ENCODE assay signal across 29 cellular contexts in genomic region chr14:60505448-60505847, GRCh38. TPM values are rescaled to one million over a fixed set of nuclear protein-coding genes. Genes with fewer than 3 reads are reported as not detected.
"Had no signal": no experiment of that assay in that cellular context is flagged by ENCODE, and none has a peak within 500 bp of the region (broad histone marks: within the 10 kb centered on the region; RNA-seq: fewer than 3 reads in every experiment).

No MANE protein-coding gene starts in this region.

- H3K27ac ChIP-seq: coronary artery, heart left ventricle, pancreas, right lobe of liver, spleen, stomach had no signal

- FAIRE-seq: islet of Langerhans, pancreas had no signal

- H3K4me1 ChIP-seq: pancreas had no signal

- DNase-seq: effector CD4-positive, alpha-beta T cell; foreskin melanocyte; heart left ventricle; hippocampal formation; mammary epithelial cell; mucosa of descending colon; naive thymus-derived CD8-positive, alpha-beta T cell; occipital lobe; pancreas; right lobe of liver; spleen; stimulated activated CD4-positive, alpha-beta T cell treated with anti-CD3 and anti-CD28 coated beads, Interleukin-15, amount 100 ng/mL, for 24 hours; stimulated activated CD4-positive, alpha-beta T cell treated with anti-CD3 and anti-CD28 coated beads, Interleukin-1b, Interleukin-23, amount 100 ng/mL, for 48 hours; stimulated activated CD4-positive, alpha-beta T cell treated with anti-CD3 and anti-CD28 coated beads, Interleukin-4, amount 100 ng/mL, for 24 hours; stomach; substantia nigra; trophoblast cell had no signal

- H3K36me3 Mint-ChIP-seq: stimulated activated memory B cell treated with anti-CD40 and anti-IgM and Interleukin-4, amounts not matched to agents 10 μg/mL and 1 μg/mL and 100 μg/mL, for 72 hours had no signal

- H3K27ac Mint-ChIP-seq: naive thymus-derived CD8-positive, alpha-beta T cell; progenitor cell of endocrine pancreas; stimulated activated memory B cell treated with anti-CD40 and anti-IgM and Interleukin-4, amounts not matched to agents 10 μg/mL and 1 μg/mL and 100 μg/mL, for 72 hours had no signal

- H3K4me1 Mint-ChIP-seq: stimulated activated memory B cell treated with anti-CD40 and anti-IgM and Interleukin-4, amounts not matched to agents 10 μg/mL and 1 μg/mL and 100 μg/mL, for 72 hours had no signal

- H3K36me3 ChIP-seq: heart left ventricle, pancreas, right lobe of liver, spleen, stomach had no signal

- H3K4me3 Mint-ChIP-seq: neural crest cell; stimulated activated memory B cell treated with anti-CD40 and anti-IgM and Interleukin-4, amounts not matched to agents 10 μg/mL and 1 μg/mL and 100 μg/mL, for 72 hours had no signal

- H3K9me3 ChIP-seq: heart left ventricle, mucosa of descending colon, pancreas, right lobe of liver, spleen had no signal

- H3K4me3 ChIP-seq: coronary artery, heart left ventricle, mucosa of descending colon, pancreas, right lobe of liver, spleen, stomach had no signal

- H3K9me3 Mint-ChIP-seq: neural crest cell; stimulated activated memory B cell treated with anti-CD40 and anti-IgM and Interleukin-4, amounts not matched to agents 10 μg/mL and 1 μg/mL and 100 μg/mL, for 72 hours had no signal

RNA-seq across cellular contexts. Expression of gene SIX6, which starts 3.5 kb away (rescaled TPM):
- total RNA-seq: chondrocyte; dermis microvascular lymphatic vessel endothelial cell; heart left ventricle; left lobe of liver; lower leg skin; mammary epithelial cell; mucosa of descending colon; naive thymus-derived CD8-positive, alpha-beta T cell; neural crest cell; occipital lobe; pancreas; progenitor cell of endocrine pancreas; right lobe of liver; skeletal muscle tissue; spleen; stomach; urinary bladder had no signal
- polyA plus RNA-seq: esophagus; heart left ventricle; mammary epithelial cell; naive thymus-derived CD8-positive, alpha-beta T cell; pancreas; spleen; stomach; urinary bladder had no signal

RNA-seq across cellular contexts. Expression of gene C14orf39, which starts 19.6 kb away (rescaled TPM):
- total RNA-seq: dermis microvascular lymphatic vessel endothelial cell; heart left ventricle; left lobe of liver; lower leg skin; mammary epithelial cell; naive thymus-derived CD8-positive, alpha-beta T cell; occipital lobe; pancreas; right lobe of liver; spleen had no signal
- polyA plus RNA-seq: esophagus; heart left ventricle; mammary epithelial cell; naive thymus-derived CD8-positive, alpha-beta T cell; spleen; stomach had no signal
